8 cellular contexts compared by ENCODE assay signal in the genomic region with DNA sequence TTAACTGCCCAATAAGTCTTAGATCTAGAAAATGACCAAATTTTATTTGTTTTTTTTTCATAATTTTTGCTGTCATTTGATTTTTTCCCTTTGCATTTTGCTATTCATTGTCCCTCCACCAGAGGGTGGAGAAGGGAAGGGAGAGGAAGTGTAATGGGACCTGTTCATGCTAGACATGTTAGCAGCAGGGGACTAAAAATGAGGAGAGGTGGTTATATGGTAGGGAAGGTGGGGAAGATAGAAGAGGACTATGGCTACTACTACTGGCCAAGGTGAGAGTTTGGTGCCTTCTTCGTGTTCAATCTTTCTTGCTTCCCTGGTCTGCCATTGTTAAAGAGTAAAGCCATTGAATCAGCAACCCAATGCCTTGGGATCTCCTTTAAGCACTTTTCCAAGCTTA. TPM values are rescaled to one million over a fixed set of nuclear protein-coding genes. Genes with fewer than 3 reads are reported as not detected.
DNase-seq lines count a peak whose midpoint lies in the region; ATAC-seq and TF ChIP-seq lines count a peak whose summit lies in the region.

No MANE protein-coding gene starts in this region.

- H3K79me2 ChIP-seq in GM23248 (ENCODE audit: insufficient read depth) = no peaks in the 10 kb centered on the region

- H3K9me2 ChIP-seq in GM23248 (ENCODE audit: insufficient read depth) = no peaks in the 10 kb centered on the region

- H3K4me1 ChIP-seq in GM23248 (ENCODE audit: insufficient read depth) (no peaks in the 10 kb centered on the region), foreskin keratinocyte (peaks cover 5% of the 10 kb centered on the region), transverse colon (no peaks in the 10 kb centered on the region)

- TF ChIP-seq CTCF in foreskin keratinocyte (conservative IDR thresholded peaks at IDR 0.05) (peak; percentile 89), transverse colon (IDR thresholded peaks at IDR 0.05) (peak in 4 of 5 experiments; percentile 14 to 40 (median 35))

- no peak for TF ChIP-seq EP300 in transverse colon (IDR thresholded peaks at IDR 0.05; ENCODE audit: low read depth)

- H3K4me2 ChIP-seq in GM23248 (ENCODE audit: unreplicated experiment) = no peak overlapping the region

- no peak for TF ChIP-seq POLR2A in transverse colon (IDR thresholded peaks at IDR 0.05)

- no peak overlapping the region for H3K27ac Mint-ChIP-seq in stimulated activated effector memory CD8-positive, alpha-beta T cell treated with anti-CD3 and anti-CD28 coated beads, Interleukin-12 subunit alpha, Interleukin-12 subunit beta, amount 100 ng/mL, for 72 hours

- H3K36me3 ChIP-seq in GM23248 (ENCODE audit: low read depth) = no peaks in the 10 kb centered on the region
- H3K36me3 ChIP-seq in transverse colon = no peaks in the 10 kb centered on the region

- in situ Hi-C loops in GM23248 (cut with MboI) = loop anchor here (25.0 kb wide), 1 partner anchor 935 kb away; no protein-coding TSS in a partner anchor
- in situ Hi-C loops in transverse colon (cut with MboI; ENCODE audit: low pct_ligation_motif_present in 1 of 4, low pct_unique_long_range_greater_than_20kb in 1 of 4, low sequenced_read_pairs in 3 of 4) = loop anchor here in 1 of 4 donors (25.0 kb wide), 1 partner anchor 465 kb away; no protein-coding TSS in a partner anchor

- no peaks in the 10 kb centered on the region for H3K36me3 Mint-ChIP-seq in stimulated activated effector memory CD8-positive, alpha-beta T cell treated with anti-CD3 and anti-CD28 coated beads, Interleukin-12 subunit alpha, Interleukin-12 subunit beta, amount 100 ng/mL, for 72 hours

- H3K4me3 Mint-ChIP-seq in stimulated activated effector memory CD8-positive, alpha-beta T cell treated with anti-CD3 and anti-CD28 coated beads, Interleukin-12 subunit alpha, Interleukin-12 subunit beta, amount 100 ng/mL, for 72 hours = no peak overlapping the region

- H3K4me1 Mint-ChIP-seq in stimulated activated effector memory CD8-positive, alpha-beta T cell treated with anti-CD3 and anti-CD28 coated beads, Interleukin-12 subunit alpha, Interleukin-12 subunit beta, amount 100 ng/mL, for 72 hours = no peaks in the 10 kb centered on the region

- H3K27ac ChIP-seq in GM23248 (no peak overlapping the region), foreskin keratinocyte (no peak overlapping the region), transverse colon (no peak overlapping the region)

- H3K9me3 ChIP-seq in GM23248 (ENCODE audit: low read depth) (no peaks in the 10 kb centered on the region), transverse colon (no peaks in the 10 kb centered on the region)

- H3K4me3 ChIP-seq in GM23248 = no peak overlapping the region
- no peak overlapping the region for H3K4me3 ChIP-seq in transverse colon

- H3K9ac ChIP-seq in GM23248 = no peak overlapping the region

- H3F3A ChIP-seq in GM23248 (ENCODE audit: insufficient read depth) = no peaks in the 10 kb centered on the region

- WGBS in GM23248 (ENCODE audit: low coverage in 1 of 2, low lambda C conversion rate in 2 of 2, missing lambda C conversion rate in 2 of 2), 2 experiments = 95 to 100% methylated on average over 1 of the region's 1 CpG
- 25 to 45% methylated on average over 1 of the region's 1 CpG for WGBS in transverse colon (ENCODE audit: low coverage in 1 of 2), 2 donors

- ATAC-seq in foreskin keratinocyte (peak; percentile 61), GM19035 (IDR thresholded peaks at IDR 0.05; ENCODE audit: unreplicated experiment) (no peak)
- ATAC-seq in stimulated activated effector memory CD8-positive, alpha-beta T cell treated with anti-CD3 and anti-CD28 coated beads, Interleukin-12 subunit alpha, Interleukin-12 subunit beta, amount 100 ng/mL, for 72 hours = no peak

- peak; percentile 1 to 7 for DNase-seq in AML-193 (lab: John Stamatoyannopoulos, UW)
- DNase-seq in GM23248 = peak; percentile 60
- DNase-seq in RKO (ENCODE audit: low spot score) = peak; percentile 26
- DNase-seq in foreskin keratinocyte = peak in 1 of 2 donors; percentile 38
- DNase-seq in transverse colon = no peak
- DNase-seq in stimulated activated effector memory CD8-positive, alpha-beta T cell treated with anti-CD3 and anti-CD28 coated beads, Interleukin-12 subunit alpha, Interleukin-12 subunit beta, amount 100 ng/mL, for 72 hours (ENCODE audit: low spot score in 2 of 2) = no peak
- DNase-seq in NCI-H1048 (lab: John Stamatoyannopoulos, UW) = no peak

- H3K27me3 ChIP-seq in GM23248 (replicated peaks; ENCODE audit: insufficient read depth) (no peaks in the 10 kb centered on the region), foreskin keratinocyte (no peaks in the 10 kb centered on the region), transverse colon (peaks cover 5% of the 10 kb centered on the region)

- H3K9me3 Mint-ChIP-seq in stimulated activated effector memory CD8-positive, alpha-beta T cell treated with anti-CD3 and anti-CD28 coated beads, Interleukin-12 subunit alpha, Interleukin-12 subunit beta, amount 100 ng/mL, for 72 hours = no peaks in the 10 kb centered on the region

- no peak overlapping the region for H2AFZ ChIP-seq in GM23248

- H4K20me1 ChIP-seq in GM23248 (ENCODE audit: insufficient read depth) = no peaks in the 10 kb centered on the region

- intact Hi-C loops in transverse colon (cut with DNase I; ENCODE audit: low total_unique reads) = no loop called here

RNA-seq across cellular contexts. Expression of a gene that starts 6.4 kb away (rescaled TPM):
- total RNA-seq in GM23248 (2014; rRNA removed; shearing (Covaris generic)) = 0.11 and 0.76 TPM in 2 replicates
- 0.04 and 0.13 TPM in 2 replicates for polyA plus RNA-seq in GM23248 (2016; fragmentation: Nextera tagmentation; extraction: Ambion mirVana)
- 0.42 and 0.48 TPM in 2 replicates for total RNA-seq in foreskin keratinocyte
- 0.04 and 0.09 TPM in 2 replicates for polyA plus RNA-seq in foreskin keratinocyte
- under 1 TPM in 2 of 4 donors, not detected in 2; 0.48 to 1.00 TPM for total RNA-seq in transverse colon

Comparison
In these comparisons a context has a peak if more than half of its experiments do, and no peak if none do; other contexts are left out.
1. DNase-seq: peak in AML-193 (2 of 2), GM23248 (single experiment) and RKO (single experiment); none in transverse colon (single experiment), stimulated activated effector memory CD8-positive, alpha-beta T cell treated with anti-CD3 and anti-CD28 coated beads, Interleukin-12 subunit alpha, Interleukin-12 subunit beta, amount 100 ng/mL, for 72 hours (0 of 2) and NCI-H1048 (single experiment).